ENCODE assay signal across 1 cellular context in genomic region chr7:105106473-105106872, GRCh38.
TF ChIP-seq lines count a peak whose summit lies in the region.

No MANE protein-coding gene starts in this region.

TF ChIP-seq in K562, 482 proteins besides CTCF, POLR2A, EP300 and RAD21 (continued from another document):
- TF ChIP-seq ZBTB49 (CRISPR knock-in tag; IDR thresholded peaks at IDR 0.05; ENCODE audit: borderline replicate concordance) = no peak
- TF ChIP-seq JUND (IDR thresholded peaks at IDR 0.05; ENCODE audit: borderline replicate concordance, low read depth, low read length) = peak; percentile 32; the same call in 1 of the 2 replicates
- TF ChIP-seq JUND (tag; IDR thresholded peaks at IDR 0.05; ENCODE audit: borderline replicate concordance, low read depth, low read length) = no peak
TF ChIP-seq in K562: peak in this region for 30.
